ENCODE assay signal across 23 cellular contexts in genomic region chr16:20347666-20348364, GRCh38. TPM values are rescaled to one million over a fixed set of nuclear protein-coding genes. Genes with fewer than 3 reads are reported as not detected.
"Had no signal": no experiment of that assay in that cellular context is flagged by ENCODE, and none has a peak within 500 bp of the region (broad histone marks: within the 10 kb centered on the region; RNA-seq: fewer than 3 reads in every experiment).

No MANE protein-coding gene starts in this region.

- ATAC-seq: activated CD8-positive, alpha-beta T cell treated with anti-CD3 and anti-CD28 coated beads, Interleukin-2, amount 10 ng/mL, durations not matched to agents 7 days and 5 days; PC-3; SK-N-SH treated with all-trans-retinoic acid at 6 μM for 48 hours had no signal

- H3K9me3 ChIP-seq: SJSA1 had no signal

- H3K36me3 ChIP-seq: cardiac muscle cell, SJSA1 had no signal

- FAIRE-seq: RCC 7860 had no signal

- H3K4me1 ChIP-seq: SJSA1 had no signal

- DNase-seq: activated CD4-positive, alpha-beta T cell treated with anti-CD3 and anti-CD28 coated beads, Interleukin-2, amount 50 U/mL, for 4 hours; activated CD4-positive, CD25-positive, alpha-beta regulatory T cell treated with anti-CD3 and anti-CD28 coated beads, Interleukin-2, amount 50 U/mL, for 72 hours; activated CD8-positive, alpha-beta memory T cell treated with anti-CD3 and anti-CD28 coated beads, Interleukin-2, amount 50 U/mL, for 48 hours; activated CD8-positive, alpha-beta T cell treated with anti-CD3 and anti-CD28 coated beads, Interleukin-2, amount 10 ng/mL, durations not matched to agents 7 days and 5 days; activated effector memory CD4-positive, alpha-beta T cell treated with Interleukin-2 at 50 U/mL for 16 hours; activated naive CD4-positive, alpha-beta T cell; activated T-cell treated with anti-CD3 and anti-CD28 coated beads, Interleukin-2, amount 50 U/mL, for 1 hour; aorta; Karpas-422; NCI-H1105 treated with DMSO at 0.1 percent for 48 hours; NCI-H1436 treated with DMSO at 0.1 percent for 48 hours; NCI-H187; NCI-H2081; NCI-H446; PC-3; SHP77; SW 1271 had no signal

- H3K27ac ChIP-seq: cardiac muscle cell, SJSA1 had no signal

- H3K4me3 ChIP-seq: cardiac muscle cell, SJSA1 had no signal

RNA-seq across cellular contexts. Expression of gene UMOD, which starts 4.7 kb away (rescaled TPM):
- total RNA-seq: activated CD8-positive, alpha-beta T cell treated with anti-CD3 and anti-CD28 coated beads, Interleukin-2, amount 10 ng/mL, durations not matched to agents 7 days and 5 days; activated T-helper 1 cell treated with anti-CD3 and anti-CD28 coated beads, Interleukin-12 subunit alpha, Interleukin-12 subunit beta, Interleukin-2, Interleukin-4 antibody, amounts not matched to agents 30 ng/mL and 10 ng/mL and 1 ng/mL, durations not matched to agents 14 hours and 24 hours and 36 hours; aorta; cardiac muscle cell; PC-3; SJSA1; WTC11 had no signal
- polyA plus RNA-seq: aorta, cardiac muscle cell had no signal

RNA-seq across cellular contexts. Expression of gene GP2, which starts 20.5 kb away (rescaled TPM):
- total RNA-seq: activated CD8-positive, alpha-beta T cell treated with anti-CD3 and anti-CD28 coated beads, Interleukin-2, amount 10 ng/mL, durations not matched to agents 7 days and 5 days; activated T-helper 1 cell treated with anti-CD3 and anti-CD28 coated beads, Interleukin-12 subunit alpha, Interleukin-12 subunit beta, Interleukin-2, Interleukin-4 antibody, amounts not matched to agents 30 ng/mL and 10 ng/mL and 1 ng/mL, durations not matched to agents 14 hours and 24 hours and 36 hours; cardiac muscle cell; PC-3; SJSA1 had no signal
- polyA plus RNA-seq: cardiac muscle cell had no signal

RNA-seq across cellular contexts. Expression of gene PDILT, which starts 56.7 kb away (rescaled TPM):
- total RNA-seq: activated CD8-positive, alpha-beta T cell treated with anti-CD3 and anti-CD28 coated beads, Interleukin-2, amount 10 ng/mL, durations not matched to agents 7 days and 5 days; activated T-helper 1 cell treated with anti-CD3 and anti-CD28 coated beads, Interleukin-12 subunit alpha, Interleukin-12 subunit beta, Interleukin-2, Interleukin-4 antibody, amounts not matched to agents 30 ng/mL and 10 ng/mL and 1 ng/mL, durations not matched to agents 14 hours and 24 hours and 36 hours; aorta; cardiac muscle cell; PC-3; SJSA1; WTC11 had no signal
- polyA plus RNA-seq: aorta, cardiac muscle cell had no signal
